8 cellular contexts compared by ENCODE assay signal in the genomic region with DNA sequence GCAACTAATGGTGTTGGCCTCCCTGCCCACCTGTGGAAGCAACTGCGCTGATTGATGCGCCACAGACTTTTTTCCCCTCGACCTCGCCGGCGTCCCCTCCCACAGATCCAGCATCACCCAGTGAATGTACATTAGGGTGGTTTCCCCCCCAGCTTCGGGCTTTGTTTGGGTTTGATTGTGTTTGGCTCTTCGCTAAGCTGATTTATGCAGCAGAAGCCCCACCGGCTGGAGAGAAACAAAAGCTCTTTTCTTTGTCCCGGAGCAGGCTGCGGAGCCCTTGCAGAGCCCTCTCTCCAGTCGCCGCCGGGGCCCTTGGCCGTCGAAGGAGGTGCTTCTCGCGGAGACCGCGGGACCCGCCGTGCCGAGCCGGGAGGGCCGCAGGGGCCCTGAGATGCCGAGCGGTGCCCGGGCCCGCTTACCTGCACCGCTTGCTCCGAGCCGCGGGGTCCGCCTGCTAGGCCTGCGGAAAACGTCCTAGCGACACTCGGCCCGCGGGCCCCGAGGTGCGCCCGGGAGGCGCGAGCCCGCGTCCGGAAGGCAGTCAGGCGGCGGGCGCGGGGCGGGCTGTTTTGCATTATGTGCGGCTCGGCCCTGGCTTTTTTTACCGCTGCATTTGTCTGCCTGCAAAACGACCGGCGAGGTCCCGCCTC. TPM values are rescaled to one million over a fixed set of nuclear protein-coding genes. Genes with fewer than 3 reads are reported as not detected.
DNase-seq lines count a peak whose midpoint lies in the region; ATAC-seq, FAIRE-seq and TF ChIP-seq lines count a peak whose summit lies in the region.

No MANE protein-coding gene starts in this region.

- H2AFZ ChIP-seq in GM12878 (ENCODE audit: control insufficient read depth, low read depth, low read length): peak overlapping the region; percentile 91

- in situ Hi-C loops in GM12878 (cut with MboI): no loop called here

- no peak for TF ChIP-seq EP300 in GM12878 (IDR thresholded peaks at IDR 0.05; ENCODE audit: borderline replicate concordance in 1 of 2, control insufficient read depth in 1 of 2, low read depth in 2 of 2, low read length in 2 of 2)

- POLR2A ChIA-PET in GM12878 (lab: Charles Lee): interaction anchor here (0.6 to 2.9 kb wide), 6 partner anchors 40 to 159 kb away, joined by 3 to 25 read pairs (median 9); no protein-coding TSS in a partner anchor

- ATAC-seq in GM18520 (IDR thresholded peaks at IDR 0.05; ENCODE audit: unreplicated experiment) (peak; percentile 9), HG02973 (IDR thresholded peaks at IDR 0.05; ENCODE audit: unreplicated experiment) (peak; percentile 18), GM12878 (peak; percentile 19)

- intact Hi-C loops in GM12878 (cut with micrococcal nuclease; ENCODE audit: unreplicated experiment): loop anchor here (5.0 kb wide), 1 partner anchor 106 kb away; no protein-coding TSS in a partner anchor

- no TSS peak for BruUV-seq in GM12878 (replicated peaks; lab: Mats Ljungman, UMichigan)

- H3K36me3 ChIP-seq in GM12878 (ENCODE audit: control insufficient read depth in 2 of 2, insufficient read depth in 2 of 2, low read length in 1 of 2) (no peaks in the 10 kb centered on the region), skeletal muscle satellite cell (ENCODE audit: insufficient read depth, low read length) (no peaks in the 10 kb centered on the region)

- no peak for FAIRE-seq in GM12878 (lab: Jason Lieb, UNC)

- peak overlapping the region; percentile 87 for H3K27ac ChIP-seq in GM12878 (ENCODE audit: control insufficient read depth, insufficient read depth)

- no peak for TF ChIP-seq POLR2A in GM12878 (IDR thresholded peaks at IDR 0.05; ENCODE audit: low read depth, low read length)

- TF ChIP-seq CTCF in GM12878 (IDR thresholded peaks at IDR 0.05 in 2 of 3, conservative IDR thresholded peaks at IDR 0.05 in 1 of 3; ENCODE audit: control insufficient read depth in 2 of 3, extremely low read depth in 1 of 3, insufficient read depth in 1 of 3, low read depth in 3 of 3, low read length in 3 of 3): no peak

- WGBS in GM12878 (ENCODE audit: insufficient coverage, insufficient replicate concordance, low lambda C conversion rate, missing lambda C conversion rate): 4% methylated on average over 60 of the region's 60 CpGs

- no peak for TF ChIP-seq RAD21 in GM12878 (IDR thresholded peaks at IDR 0.05; ENCODE audit: insufficient read depth, low read depth, low read length)

- CTCF ChIA-PET in GM12878 (lab: Yijun Ruan, JAX): interaction anchor here (1.2 to 3.1 kb wide), 7 partner anchors 11 to 577 kb away, joined by 3 to 17 read pairs (median 5); partner anchors contain the start of gene MACC1

- peaks cover 7% of the 10 kb centered on the region for H3K79me2 ChIP-seq in GM12878 (ENCODE audit: control insufficient read depth, insufficient read depth, low read length)

- H3K27me3 ChIP-seq in GM12878 (replicated peaks in 1 of 2; ENCODE audit: control insufficient read depth in 2 of 2, insufficient read depth in 2 of 2, low read length in 1 of 2): no peaks in the 10 kb centered on the region; a peak in 1 of 4 replicates
- no peaks in the 10 kb centered on the region for H3K27me3 ChIP-seq in skeletal muscle satellite cell (ENCODE audit: control insufficient read depth, insufficient read depth, low read length)

- SMC1A ChIA-PET in GM12878 (lab: Charles Lee; ENCODE audit: uncharacterized antibody, unreplicated experiment): interaction anchor here (0.6 to 4.8 kb wide), 11 partner anchors 12 to 136 kb away, joined by 3 to 38 read pairs (median 5); no protein-coding TSS in a partner anchor

- no peaks in the 10 kb centered on the region for H4K20me1 ChIP-seq in GM12878 (ENCODE audit: control insufficient read depth, insufficient read depth)

- H3K9ac ChIP-seq in GM12878 (ENCODE audit: control insufficient read depth, insufficient read depth, low read length): peak overlapping the region; percentile 83
- peak overlapping the region; percentile 80 for H3K9ac ChIP-seq in skeletal muscle satellite cell (ENCODE audit: low read depth, low read length)

- H3K4me2 ChIP-seq in GM12878 (ENCODE audit: control insufficient read depth, insufficient read depth) (peak overlapping the region; percentile 100), skeletal muscle satellite cell (ENCODE audit: low read length) (peak overlapping the region; percentile 98)

- H3K9me3 ChIP-seq in GM12878 (replicated peaks; ENCODE audit: control insufficient read depth, insufficient read depth, low read length): no peaks in the 10 kb centered on the region
- no peaks in the 10 kb centered on the region for H3K9me3 ChIP-seq in iPS-18c (ENCODE audit: control insufficient read depth, insufficient read depth, low read length)
- no peaks in the 10 kb centered on the region for H3K9me3 ChIP-seq in skeletal muscle satellite cell (replicated peaks; ENCODE audit: low read length)

- DNase-seq in AG08396 (ENCODE audit: low spot score) (peak; percentile 33), NCI-H82 treated with DMSO at 0.1 percent for 48 hours (lab: John Stamatoyannopoulos, UW; ENCODE audit: unreplicated experiment) (peak; percentile 24), GM12878 (ENCODE audit: low read depth, low spot score) (no peak), activated gamma-delta T cell (lab: John Stamatoyannopoulos, UW) (no peak)

- H3K4me1 ChIP-seq in GM12878 (ENCODE audit: control insufficient read depth, insufficient read depth, low read length) (peaks cover 19% of the 10 kb centered on the region), skeletal muscle satellite cell (ENCODE audit: control insufficient read depth, insufficient read depth, low read length) (peaks cover 12% of the 10 kb centered on the region)

- peak overlapping the region; percentile 83 for H3K4me3 ChIP-seq in GM12878
- H3K4me3 ChIP-seq in iPS-18c (ENCODE audit: insufficient read depth, low read depth, low read length): peak overlapping the region; percentile 77
- peak overlapping the region; percentile 85 for H3K4me3 ChIP-seq in skeletal muscle satellite cell (ENCODE audit: low read length)

- RAD21 ChIA-PET in GM12878 (lab: Charles Lee; ENCODE audit: unreplicated experiment): interaction anchor here (0.9 to 3.0 kb wide), 14 partner anchors 15 to 583 kb away, joined by 3 to 24 read pairs (median 10); partner anchors contain the start of gene MACC1

TF ChIP-seq in GM12878, 131 proteins besides CTCF, POLR2A, EP300 and RAD21 (continues in another document):
- TF ChIP-seq ZNF217 (IDR thresholded peaks at IDR 0.05) (0 out of 2 replicates have a peak, but pooled peaks have one; percentile 36), YBX1 (IDR thresholded peaks at IDR 0.05) (no peak), BCL3 (IDR thresholded peaks at IDR 0.05; ENCODE audit: borderline replicate concordance, insufficient read depth, low read depth, low read length, poor library complexity, severe bottlenecking) (no peak)

RNA-seq across cellular contexts. Expression of gene ITGB8, which starts 0.7 kb away (rescaled TPM):
- 157 and 162 TPM in 2 replicates for total RNA-seq in GM12878 (2013; cell fraction: nucleolus; rRNA removed)
- 3.1 and 3.9 TPM in 2 replicates for total RNA-seq in GM12878 (2014; rRNA removed)
- 3.0 TPM in 2 replicates for total RNA-seq in GM12878 (2014; rRNA removed; fragmentation: Illumina TruSeq; extraction: Trizol)
- total RNA-seq in GM12878 (2021): 3.0 and 3.2 TPM in 2 replicates
- 0.29 TPM for polyA plus RNA-seq in GM12878 (2011; ENCODE audit: low read depth)
- 26.2 and 45.6 TPM in 2 replicates for polyA plus RNA-seq in GM12878 (2011; rRNA removed)
- 10.0 and 11.0 TPM in 2 replicates for polyA plus RNA-seq in GM12878 (2011; cell fraction: cytosol; rRNA removed)
- polyA plus RNA-seq in GM12878 (2011; cell fraction: nucleus; rRNA removed): 59.4 and 69.9 TPM in 2 replicates
- polyA plus RNA-seq in GM12878 (2012): 0.55 and 0.60 TPM in 2 replicates
- polyA plus RNA-seq in GM12878 (2014; fragmentation: Illumina TruSeq; extraction: Trizol): 1.6 and 2.2 TPM in 2 replicates
- polyA plus RNA-seq in GM12878 (2014; fragmentation: Nextera tagmentation; extraction: Ambion mirVana): under 1 TPM; 0.37 to 0.40 TPM
- 1.4 TPM in 2 replicates for polyA plus RNA-seq in GM12878 (2014; rRNA removed)
- 1 to 10 TPM in 1 of 2 experiments, under 1 TPM in 1; 0.95 to 1.4 TPM for polyA plus RNA-seq in GM12878 (2016; fragmentation: Nextera tagmentation; extraction: Ambion mirVana)
- polyA minus RNA-seq in GM12878 (2011; rRNA and poly(A)+ RNA removed): 119 and 122 TPM in 2 replicates
- 24.3 and 26.2 TPM in 2 replicates for polyA minus RNA-seq in GM12878 (2011; cell fraction: cytosol; rRNA and poly(A)+ RNA removed)
- 168 and 290 TPM in 2 replicates for polyA minus RNA-seq in GM12878 (2011; cell fraction: nucleus; rRNA and poly(A)+ RNA removed)
- total RNA-seq in skeletal muscle satellite cell (2012; rRNA removed): 0.76 and 2.6 TPM in 2 replicates

Comparison
In these comparisons a context has a peak if more than half of its experiments do, and no peak if none do; other contexts are left out.
1. DNase-seq: peak in AG08396 (single experiment) and NCI-H82 treated with DMSO at 0.1 percent for 48 hours (single experiment); none in GM12878 (single experiment) and activated gamma-delta T cell (single experiment).
2. Peak in every context shown above with its lines, with median percentiles within 50 percentile points of each other: ATAC-seq and H3K4me3 ChIP-seq.